Comparison of ENCODE assay signal across 30 cellular contexts in the genomic region with DNA sequence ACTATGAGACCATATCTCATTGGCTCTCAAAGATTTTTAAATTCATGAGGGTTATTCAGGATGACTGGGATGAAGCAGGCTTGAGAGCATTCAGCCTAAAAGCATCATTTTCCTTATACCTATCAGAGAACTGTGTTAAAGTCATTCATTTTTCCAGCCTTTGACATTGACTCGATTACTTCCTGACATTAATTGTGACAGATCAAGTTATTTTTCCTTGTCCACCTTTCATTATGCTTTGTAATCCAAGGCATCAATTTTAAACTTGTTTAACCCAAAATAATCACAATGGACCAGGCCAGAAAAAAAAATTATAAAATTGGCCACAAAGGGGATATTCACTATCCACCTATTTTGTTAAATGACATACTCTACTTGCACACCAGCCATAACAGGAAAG.
"Had no signal": no experiment of that assay in that cellular context is flagged by ENCODE, and none has a peak within 500 bp of the region (broad histone marks: within the 10 kb centered on the region; RNA-seq: fewer than 3 reads in every experiment).

No MANE protein-coding gene starts in this region.

- H3K9me3 ChIP-seq: adrenal gland, ascending aorta, body of pancreas, breast epithelium had no signal

- H3K27me3 ChIP-seq: adrenal gland, ascending aorta, body of pancreas, brain microvascular endothelial cell, breast epithelium, cardiac muscle cell had no signal

- H3K27ac ChIP-seq: adrenal gland, ascending aorta, body of pancreas, brain microvascular endothelial cell, breast epithelium, cardiac muscle cell had no signal

- DNase-seq: activated effector memory CD4-positive, alpha-beta T cell treated with anti-CD3 and anti-CD28 coated beads, Interleukin-2, amount 50 U/mL, for 16 hours; activated effector memory CD4-positive, alpha-beta T cell treated with Interleukin-2 at 50 U/mL for 16 hours; activated gamma-delta T cell; activated gamma-delta T cell treated with Interleukin-2 at 50 U/mL for 16 hours; activated naive CD4-positive, alpha-beta T cell; activated naive CD4-positive, alpha-beta T cell treated with anti-CD3 and anti-CD28 coated beads for 36 hours; activated naive CD4-positive, alpha-beta T cell treated with anti-CD3 and anti-CD28 coated beads, Interleukin-2, amount 10 ng/mL, durations not matched to agents 7 days and 5 days; activated naive CD4-positive, alpha-beta T cell treated with anti-CD3 and anti-CD28 coated beads, Interleukin-2, amount 50 U/mL, for 16 hours; activated naive CD4-positive, alpha-beta T cell treated with Interleukin-2 at 50 U/mL for 16 hours; activated naive CD8-positive, alpha-beta T cell treated with anti-CD3 and anti-CD28 coated beads for 36 hours; activated naive CD8-positive, alpha-beta T cell treated with anti-CD3 and anti-CD28 coated beads, Interleukin-2, amount 10 ng/mL, durations not matched to agents 7 days and 5 days; activated naive CD8-positive, alpha-beta T cell treated with anti-CD3 and anti-CD28 coated beads, Interleukin-2, amount 50 U/mL, for 24 hours; activated T-cell treated with anti-CD3 and anti-CD28 coated beads, Interleukin-2, amount 50 U/mL, for 1 hour; activated T-cell treated with anti-CD3 and anti-CD28 coated beads, Interleukin-2, amount 50 U/mL, for 24 hours; activated T-cell treated with anti-CD3 and anti-CD28 coated beads, Interleukin-2, amount 50 U/mL, for 4 hours; activated T-cell treated with anti-CD3 and anti-CD28 coated beads, Interleukin-2, amount 50 U/mL, for 48 hours; activated T-cell treated with anti-CD3 and anti-CD28 coated beads, Interleukin-2, amount 50 U/mL, for 72 hours; adrenal gland; amniotic stem cell; amygdala; anterior cingulate cortex; aorta; body of pancreas; brain microvascular endothelial cell; caudate nucleus; central memory CD4-positive, alpha-beta T cell; cerebellar nuclear complex had no signal

- H3K36me3 ChIP-seq: adrenal gland, ascending aorta, brain microvascular endothelial cell, breast epithelium, cardiac muscle cell had no signal

- H3K4me3 ChIP-seq: adrenal gland, ascending aorta, body of pancreas, breast epithelium, cardiac muscle cell had no signal
